ENCODE assay signal across 1 cellular context in the genomic region with DNA sequence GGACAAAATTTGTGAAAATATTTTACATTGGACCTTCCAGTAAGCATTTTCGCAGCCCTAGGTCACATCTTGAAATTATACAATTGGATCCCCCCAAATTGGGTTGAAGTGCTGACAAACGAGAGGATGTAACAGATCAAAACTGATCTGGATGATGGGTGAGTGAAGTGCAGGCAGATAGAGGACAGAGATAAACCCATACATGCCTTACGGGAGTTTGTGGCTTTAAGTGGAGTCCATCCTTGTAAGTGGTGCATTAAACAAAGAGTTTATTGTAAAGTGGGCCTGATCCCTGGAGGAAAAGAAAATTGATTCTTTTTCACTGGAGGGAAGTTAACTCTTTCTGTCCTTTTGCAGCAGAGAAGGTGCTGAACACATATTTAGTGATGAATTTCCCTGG.
TF ChIP-seq lines count a peak whose summit lies in the region.

No MANE protein-coding gene starts in this region.

TF ChIP-seq in K562, 482 proteins besides CTCF, POLR2A, EP300 and RAD21:
- TF ChIP-seq ERF (CRISPR knock-in tag; IDR thresholded peaks at IDR 0.05): no peak
- 0 out of 2 replicates have a peak, but pooled peaks have one; percentile 2 for TF ChIP-seq ZKSCAN8 (CRISPR knock-in tag; IDR thresholded peaks at IDR 0.05)
